ENCODE assay signal across 9 cellular contexts in the genomic region with DNA sequence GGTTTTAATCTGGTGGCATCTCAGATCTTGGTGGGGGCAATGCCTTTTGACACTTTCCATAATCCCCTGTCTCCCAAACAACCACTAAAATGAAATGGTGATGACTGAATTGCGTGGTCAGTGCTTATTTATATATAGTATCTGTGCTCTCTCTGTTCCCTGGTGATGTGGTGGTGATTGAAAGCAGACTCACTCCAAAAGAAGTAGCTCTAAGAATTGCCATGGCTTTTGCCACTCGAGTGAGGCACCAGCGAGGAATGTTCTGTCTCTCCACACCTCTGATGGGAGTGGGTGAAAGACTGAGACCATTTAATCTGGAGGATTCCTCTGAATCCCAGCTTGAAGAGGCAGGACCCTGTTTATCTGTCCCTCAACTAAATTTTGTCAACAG. TPM values are rescaled to one million over a fixed set of nuclear protein-coding genes. Genes with fewer than 3 reads are reported as not detected.
DNase-seq lines count a peak whose midpoint lies in the region; ATAC-seq, FAIRE-seq and TF ChIP-seq lines count a peak whose summit lies in the region.
"Had no signal": no experiment of that assay in that cellular context is flagged by ENCODE, and none has a peak within 500 bp of the region (broad histone marks: within the 10 kb centered on the region; RNA-seq: fewer than 3 reads in every experiment).

No MANE protein-coding gene starts in this region.

- BruUV-seq in HepG2 (replicated peaks; lab: Mats Ljungman, UMichigan) (no TSS peak), K562 (replicated peaks; lab: Mats Ljungman, UMichigan) (TSS peak; percentile 35)

- H3K4me2 ChIP-seq in HepG2 (ENCODE audit: low read depth, low read length) (no peak overlapping the region), K562 (ENCODE audit: insufficient read depth, low read length) (peak overlapping the region; percentile 85), keratinocyte (ENCODE audit: control insufficient read depth, extremely low read depth, insufficient read depth, low read depth, low read length) (peak overlapping the region; percentile 76)

- H2AFZ ChIP-seq in HepG2 (ENCODE audit: low read length): no peak overlapping the region
- H2AFZ ChIP-seq in K562 (ENCODE audit: low read depth, low read length): peak overlapping the region; percentile 4; the same call in 1 of the 2 replicates
- no peak overlapping the region for H2AFZ ChIP-seq in keratinocyte (ENCODE audit: control insufficient read depth, low read length)

- H3K9me1 ChIP-seq in K562 (ENCODE audit: control insufficient read depth, insufficient read depth, low read length) (no peaks in the 10 kb centered on the region), keratinocyte (ENCODE audit: control insufficient read depth, extremely low read depth, insufficient read depth, low read length) (no peaks in the 10 kb centered on the region)

- H3K27me3 ChIP-seq in liver (ENCODE audit: control insufficient read depth in 4 of 4, insufficient read depth in 4 of 4, low read length in 3 of 4) (no peaks in the 10 kb centered on the region), HepG2 (ENCODE audit: control insufficient read depth in 1 of 2, insufficient read depth in 2 of 2, low read length in 2 of 2) (peaks cover 0 to 52% of the 10 kb centered on the region in 2 experiments; a peak in 4 of 5 replicates), K562 (ENCODE audit: control insufficient read depth in 2 of 2, insufficient read depth in 2 of 2, low read length in 2 of 2) (no peaks in the 10 kb centered on the region), keratinocyte (ENCODE audit: control insufficient read depth, extremely low read depth, insufficient read depth, low read length) (no peaks in the 10 kb centered on the region)

- H3K9me3 ChIP-seq in liver (ENCODE audit: control insufficient read depth in 4 of 4, low read length in 3 of 4) (no peaks in the 10 kb centered on the region), HepG2 (ENCODE audit: low read length) (no peaks in the 10 kb centered on the region), K562 (replicated peaks; ENCODE audit: control insufficient read depth, insufficient read depth, low read depth, low read length) (no peaks in the 10 kb centered on the region), keratinocyte (ENCODE audit: control insufficient read depth, low read depth, low read length) (no peaks in the 10 kb centered on the region)

- in situ Hi-C loops in HepG2 (cut with HindIII; ENCODE audit: extremely low pct_ligation_motif_present, low pct_unique_long_range_greater_than_20kb): no loop called here
- in situ Hi-C loops in K562 (cut with MboI): no loop called here

- peaks cover 6 to 35% (median 16%) of the 10 kb centered on the region in 4 donors for H3K4me1 ChIP-seq in liver (ENCODE audit: control insufficient read depth in 4 of 4, insufficient read depth in 4 of 4, low read length in 3 of 4)
- peaks cover 24% of the 10 kb centered on the region for H3K4me1 ChIP-seq in HepG2 (ENCODE audit: insufficient read depth, low read length)
- peaks cover 39 to 63% of the 10 kb centered on the region in 2 experiments for H3K4me1 ChIP-seq in K562 (replicated peaks in 1 of 2; ENCODE audit: control insufficient read depth in 2 of 2, insufficient read depth in 2 of 2, low read length in 2 of 2)
- H3K4me1 ChIP-seq in keratinocyte (ENCODE audit: control insufficient read depth, extremely low read depth, insufficient read depth, low read length): peaks cover 41% of the 10 kb centered on the region

- CTCF ChIA-PET in HepG2 (lab: Yijun Ruan, JAX; ENCODE audit: low intra/inter-chr PET ratio, low total read pairs): no interaction called here
- CTCF ChIA-PET in K562 (lab: Yijun Ruan, JAX; ENCODE audit: low intra/inter-chr PET ratio): no interaction called here

- H3K79me2 ChIP-seq in HepG2 (ENCODE audit: insufficient read depth, low read length) (no peaks in the 10 kb centered on the region), K562 (ENCODE audit: control insufficient read depth, insufficient read depth, low read length) (peaks cover 25% of the 10 kb centered on the region; the same call in 2 of the 3 replicates), keratinocyte (ENCODE audit: control insufficient read depth, insufficient read depth, low read length) (peaks cover 97% of the 10 kb centered on the region)

- no peak for FAIRE-seq in HepG2 (lab: Jason Lieb, UNC)
- FAIRE-seq in K562 (lab: Jason Lieb, UNC): peak; percentile 58
- FAIRE-seq in keratinocyte (lab: Jason Lieb, UNC): no peak

- 76% methylated on average over 3 of the region's 3 CpGs for WGBS in liver
- WGBS in HepG2 (ENCODE audit: low lambda C conversion rate): 12% methylated on average over 3 of the region's 3 CpGs
- 0% methylated on average over 3 of the region's 3 CpGs for WGBS in K562 (ENCODE audit: insufficient coverage, low coverage, missing lambda C conversion rate)

- TF ChIP-seq CTCF in liver (IDR thresholded peaks at IDR 0.05; ENCODE audit: low read depth, low read length, missing input control): no peak
- TF ChIP-seq CTCF in HepG2 (CRISPR knock-in tag; IDR thresholded peaks at IDR 0.05): no peak
- TF ChIP-seq CTCF in K562 (IDR thresholded peaks at IDR 0.05 in 2 of 3, conservative IDR thresholded peaks at IDR 0.05 in 1 of 3; ENCODE audit: insufficient read depth in 2 of 3, low read depth in 1 of 3, low read length in 3 of 3): no peak
- no peak for TF ChIP-seq CTCF in keratinocyte (optimal IDR thresholded peaks at IDR 0.05 in 1 of 3, IDR thresholded peaks at IDR 0.05 in 1 of 3, conservative IDR thresholded peaks at IDR 0.05 in 1 of 3; ENCODE audit: extremely low read depth in 1 of 3, insufficient read depth in 2 of 3, low read length in 3 of 3)

- TF ChIP-seq EP300 in HepG2 (IDR thresholded peaks at IDR 0.05; ENCODE audit: low read depth in 2 of 2, low read length in 2 of 2): no peak
- no peak for TF ChIP-seq EP300 in HepG2 (CRISPR knock-in tag; IDR thresholded peaks at IDR 0.05; ENCODE audit: borderline replicate concordance)
- no peak for TF ChIP-seq EP300 in K562 (IDR thresholded peaks at IDR 0.05; ENCODE audit: low read length)

- no peaks in the 10 kb centered on the region for H3K36me3 ChIP-seq in liver (ENCODE audit: control insufficient read depth in 4 of 4, insufficient read depth in 3 of 4, low read depth in 1 of 4, low read length in 3 of 4)
- H3K36me3 ChIP-seq in HepG2 (replicated peaks in 1 of 2; ENCODE audit: control insufficient read depth in 1 of 2, insufficient read depth in 2 of 2, low read length in 2 of 2): no peaks in the 10 kb centered on the region
- H3K36me3 ChIP-seq in K562 (ENCODE audit: control insufficient read depth, insufficient read depth, low read length): peaks cover 9% of the 10 kb centered on the region; the same call in 2 of the 3 replicates
- H3K36me3 ChIP-seq in keratinocyte (ENCODE audit: control insufficient read depth in 2 of 2, extremely low read depth in 1 of 2, insufficient read depth in 2 of 2, low read length in 2 of 2): peaks cover 13 to 56% of the 10 kb centered on the region in 2 experiments

- intact Hi-C loops in HepG2 (cut with micrococcal nuclease; ENCODE audit: unreplicated experiment): no loop called here
- intact Hi-C loops in K562 (cut with micrococcal nuclease): loop anchor here (5.0 kb wide), 1 partner anchor 37 kb away; no protein-coding TSS in a partner anchor

- dilution Hi-C loops in keratinocyte (cut with MboI; ENCODE audit: extremely low pct_ligation_motif_present, low sequenced_read_pairs): no loop called here

- peak overlapping the region in 1 of 3 donors; percentile 81 for H3K4me3 ChIP-seq in liver (ENCODE audit: low read depth in 1 of 3, low read length in 3 of 3)
- no peak overlapping the region for H3K4me3 ChIP-seq in HepG2 (replicated peaks in 1 of 3; ENCODE audit: insufficient read depth in 1 of 3, low read depth in 2 of 3, low read length in 3 of 3)
- H3K4me3 ChIP-seq in K562: no peak overlapping the region
- peak overlapping the region; percentile 91 to 99 (median 98) for H3K4me3 ChIP-seq in keratinocyte (ENCODE audit: control insufficient read depth in 2 of 3, extremely low read depth in 1 of 3, insufficient read depth in 2 of 3, low read depth in 1 of 3, low read length in 3 of 3)

- peak overlapping the region; percentile 26 to 68 for H3K27ac ChIP-seq in liver (ENCODE audit: low read depth in 1 of 2, low read length in 2 of 2)
- H3K27ac ChIP-seq in HepG2 (ENCODE audit: extremely low read length, insufficient read depth, low read length): no peak overlapping the region
- H3K27ac ChIP-seq in K562 (ENCODE audit: extremely low read depth, low read depth, low read length): peak overlapping the region; percentile 83
- H3K27ac ChIP-seq in keratinocyte (ENCODE audit: control insufficient read depth, insufficient read depth, low read length): peak overlapping the region; percentile 67

- H4K20me1 ChIP-seq in HepG2 (ENCODE audit: insufficient read depth, low read length): no peaks in the 10 kb centered on the region
- no peaks in the 10 kb centered on the region for H4K20me1 ChIP-seq in K562 (replicated peaks; ENCODE audit: control insufficient read depth, insufficient read depth, low read length)
- H4K20me1 ChIP-seq in keratinocyte (ENCODE audit: control insufficient read depth, extremely low read depth, insufficient read depth, low read length): peaks cover 45% of the 10 kb centered on the region

- DNase-seq in HepG2 (ENCODE audit: low spot score): no peak
- peak in 1 of 4 experiments; percentile 42 for DNase-seq in K562 (ENCODE audit: extremely low read depth in 1 of 4, low spot score in 3 of 4)
- no peak for DNase-seq in keratinocyte (ENCODE audit: low read depth, low spot score)
- no peak for DNase-seq in NCI-H524 treated with DMSO at 0.1 percent for 48 hours (lab: John Stamatoyannopoulos, UW)
- no peak for DNase-seq in activated CD4-positive, alpha-beta T cell treated with anti-CD3 and anti-CD28 coated beads for 48 hours
- no peak for DNase-seq in NCI-H526 (lab: John Stamatoyannopoulos, UW)
- DNase-seq in T-helper 9 cell: no peak
- DNase-seq: SHP77 treated with DMSO at 0.1 percent for 48 hours had no signal

- POLR2A ChIA-PET in HepG2 (lab: Yijun Ruan, JAX): interaction anchor here (1.0 to 1.3 kb wide), 3 partner anchors 11 to 195 kb away, joined by 3 to 6 read pairs (median 3); a partner anchor contains a TSS
- POLR2A ChIA-PET in K562 (lab: Yijun Ruan, JAX): interaction anchor here (0.5 to 1.2 kb wide), 5 partner anchors 12 to 1453 kb away, joined by 3 to 4 read pairs (median 3); no protein-coding TSS in a partner anchor

- TF ChIP-seq RAD21 in liver (IDR thresholded peaks at IDR 0.05): no peak
- TF ChIP-seq RAD21 in HepG2 (CRISPR knock-in tag; IDR thresholded peaks at IDR 0.05): no peak
- no peak for TF ChIP-seq RAD21 in K562 (CRISPR knock-in tag; conservative IDR thresholded peaks at IDR 0.05 in 1 of 2, IDR thresholded peaks at IDR 0.05 in 1 of 2)

- ATAC-seq in HepG2 (no peak), K562 (no peak)

- TF ChIP-seq POLR2A in HepG2 (IDR thresholded peaks at IDR 0.05; ENCODE audit: insufficient read depth in 1 of 2, low read depth in 2 of 2, low read length in 2 of 2): no peak
- TF ChIP-seq POLR2A in K562 (conservative IDR thresholded peaks at IDR 0.05): no peak

- H3K9ac ChIP-seq in liver (ENCODE audit: low read depth in 1 of 2, low read length in 2 of 2): peak overlapping the region; percentile 5 to 75
- no peak overlapping the region for H3K9ac ChIP-seq in HepG2 (ENCODE audit: insufficient read depth, low read depth, low read length)
- H3K9ac ChIP-seq in K562 (ENCODE audit: insufficient read depth in 1 of 2, low read depth in 2 of 2, low read length in 2 of 2): peak overlapping the region; percentile 51 to 53; a peak in 3 of 4 replicates
- peak overlapping the region; percentile 90 for H3K9ac ChIP-seq in keratinocyte (ENCODE audit: control insufficient read depth, extremely low read depth, insufficient read depth, low read length)

RNA-seq across cellular contexts. Expression of a gene that starts 2.8 kb away (rescaled TPM):
- total RNA-seq in liver (1 to 10 TPM; 7.5 to 8.9 TPM), HepG2 (2016; rRNA removed; fragmentation: Illumina TruSeq; extraction: Trizol) (1.4 and 1.5 TPM in 2 replicates), K562 (2014; rRNA removed) (1.4 and 2.8 TPM in 2 replicates), K562 (2014; rRNA removed; fragmentation: Illumina TruSeq; extraction: Trizol) (2.2 and 2.3 TPM in 2 replicates), K562 (2015; rRNA removed; fragmentation: Illumina TruSeq; extraction: Trizol) (2.0 and 2.4 TPM in 2 replicates), K562 (2021) (3.4 and 3.5 TPM in 2 replicates)
- polyA plus RNA-seq in liver (1 to 10 TPM; 2.0 to 8.6 TPM), HepG2 (2011; rRNA removed) (3.7 and 5.8 TPM in 2 replicates), K562 (2011; rRNA removed) (2.5 and 3.4 TPM in 2 replicates), K562 (2014; fragmentation: Illumina TruSeq; extraction: Trizol) (2.4 TPM in 2 replicates), K562 (2014; fragmentation: Nextera tagmentation; extraction: Ambion mirVana) (under 1 TPM; 0.49 to 0.71 TPM), K562 (2014; rRNA removed) (1.5 and 1.9 TPM in 2 replicates), keratinocyte (38.0 to 55.5 TPM (median 49.6 TPM) in 3 replicates)
- 0.35 and 0.71 TPM in 2 replicates for total RNA-seq in HepG2 (2016; cell fraction: cytosol; rRNA removed; fragmentation: Illumina TruSeq; extraction: Trizol; ENCODE audit: low read depth)
- total RNA-seq in HepG2 (2016; cell fraction: insoluble cytoplasmic fraction; rRNA removed; fragmentation: Illumina TruSeq; extraction: Trizol): 1.2 and 1.5 TPM in 2 replicates
- total RNA-seq in HepG2 (2016; cell fraction: membrane; rRNA removed; fragmentation: Illumina TruSeq; extraction: Trizol): 1.7 and 2.0 TPM in 2 replicates
- total RNA-seq in HepG2 (2016; cell fraction: nucleus; rRNA removed; fragmentation: Illumina TruSeq; extraction: Trizol): 0.88 and 0.99 TPM in 2 replicates
- 6.6 and 7.0 TPM in 2 replicates for polyA plus RNA-seq in HepG2 (2011; cell fraction: cytosol; rRNA removed)
- 4.5 and 4.8 TPM in 2 replicates for polyA plus RNA-seq in HepG2 (2011; cell fraction: nucleus; rRNA removed)
- polyA plus RNA-seq in HepG2 (2012): 2.3 and 5.4 TPM in 2 replicates
- polyA plus RNA-seq in HepG2 (2016; cell fraction: cytosol; fragmentation: Illumina TruSeq; extraction: Trizol; ENCODE audit: low read depth): 0.44 and 0.53 TPM in 2 replicates
- polyA plus RNA-seq in HepG2 (2016; cell fraction: insoluble cytoplasmic fraction; fragmentation: Illumina TruSeq; extraction: Trizol; ENCODE audit: low read depth): 1.4 and 1.6 TPM in 2 replicates
- polyA plus RNA-seq in HepG2 (2016; cell fraction: membrane; fragmentation: Illumina TruSeq; extraction: Trizol; ENCODE audit: low read depth): 1.2 and 1.7 TPM in 2 replicates
- 0.82 and 1.5 TPM in 2 replicates for polyA plus RNA-seq in HepG2 (2016; cell fraction: nucleus; fragmentation: Illumina TruSeq; extraction: Trizol; ENCODE audit: insufficient read depth, low read depth)
- 26.8 and 47.7 TPM in 2 replicates for polyA minus RNA-seq in HepG2 (2011; rRNA and poly(A)+ RNA removed; ENCODE audit: low replicate concordance)
- polyA minus RNA-seq in HepG2 (2011; cell fraction: cytosol; rRNA and poly(A)+ RNA removed): 12.5 and 15.5 TPM in 2 replicates
- 4.5 and 6.5 TPM in 2 replicates for polyA minus RNA-seq in HepG2 (2011; cell fraction: nucleus; rRNA and poly(A)+ RNA removed)
- total RNA-seq in K562 (2011; cell fraction: chromatin; rRNA removed; ENCODE audit: low replicate concordance): 4.3 and 7.9 TPM in 2 replicates
- total RNA-seq in K562 (2011; cell fraction: nucleolus; rRNA removed): 4.7 and 6.2 TPM in 2 replicates
- total RNA-seq in K562 (2011; cell fraction: nucleoplasm; rRNA removed): 3.0 and 4.0 TPM in 2 replicates
- polyA plus RNA-seq in K562 (2011; cell fraction: cytosol; rRNA removed): 2.9 and 4.8 TPM in 2 replicates
- 3.3 and 6.1 TPM in 2 replicates for polyA plus RNA-seq in K562 (2011; cell fraction: nucleus; rRNA removed)
- polyA plus RNA-seq in K562 (2012): 4.0 and 6.8 TPM in 2 replicates
- 5.1 and 10.5 TPM in 2 replicates for polyA minus RNA-seq in K562 (2011; rRNA and poly(A)+ RNA removed)
- polyA minus RNA-seq in K562 (2011; cell fraction: cytosol; rRNA and poly(A)+ RNA removed): 5.7 and 12.0 TPM in 2 replicates
- 3.2 and 4.7 TPM in 2 replicates for polyA minus RNA-seq in K562 (2011; cell fraction: nucleus; rRNA and poly(A)+ RNA removed)
- polyA plus RNA-seq in keratinocyte (2011; ENCODE audit: low read depth): 22.8 TPM
- polyA plus RNA-seq in keratinocyte (2011; cell fraction: cytosol; rRNA removed): 41.9 and 45.2 TPM in 2 replicates
- 50.2 and 50.3 TPM in 2 replicates for polyA plus RNA-seq in keratinocyte (2011; cell fraction: nucleus; rRNA removed)
- 33.6 and 62.0 TPM in 2 replicates for polyA plus RNA-seq in keratinocyte (2012; ENCODE audit: low replicate concordance)
- 95.1 to 130 TPM (median 126 TPM) in 3 replicates for polyA minus RNA-seq in keratinocyte
- polyA minus RNA-seq in keratinocyte (2011; cell fraction: cytosol; rRNA and poly(A)+ RNA removed): 115 TPM
- polyA minus RNA-seq in keratinocyte (2011; cell fraction: nucleus; rRNA and poly(A)+ RNA removed): 42.7 and 55.8 TPM in 2 replicates

Comparison
In these comparisons a context has a peak if more than half of its experiments do, and no peak if none do; other contexts are left out.
1. H3K4me3 ChIP-seq: peak in keratinocyte (3 of 3); none in HepG2 (0 of 3) and K562 (single experiment).